ENCODE assay signal across 16 cellular contexts in the genomic region with DNA sequence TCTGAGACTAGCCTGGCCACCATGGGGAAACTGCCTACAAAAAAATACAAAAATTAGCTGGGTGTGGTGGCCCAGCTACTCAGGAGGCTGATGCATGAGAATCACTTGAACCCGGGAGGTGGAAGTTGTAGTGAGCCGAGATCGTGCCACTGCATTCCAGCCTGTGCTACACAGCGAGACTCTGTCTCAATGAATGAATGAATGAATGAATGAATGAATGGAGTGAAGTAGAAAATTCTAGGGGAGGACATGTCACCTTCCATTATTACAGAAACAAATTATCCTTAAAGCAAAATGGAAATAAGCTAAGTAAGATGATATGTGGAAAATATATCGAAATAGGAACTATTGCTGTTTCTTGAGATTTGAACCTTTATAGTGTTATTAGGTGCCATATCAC.
"Had no signal": no experiment of that assay in that cellular context is flagged by ENCODE, and none has a peak within 500 bp of the region (broad histone marks: within the 10 kb centered on the region; RNA-seq: fewer than 3 reads in every experiment).

No MANE protein-coding gene starts in this region.

- H3K27me3 ChIP-seq: sigmoid colon, spleen, stomach, testis, upper lobe of right lung had no signal

- H3K27ac Mint-ChIP-seq: activated T-helper 1 cell treated with anti-CD3 and anti-CD28 coated beads, Interleukin-12 subunit alpha, Interleukin-12 subunit beta, Interleukin-2, Interleukin-4 antibody, amounts not matched to agents 30 ng/mL and 10 ng/mL and 1 ng/mL, durations not matched to agents 14 hours and 24 hours and 36 hours; immature natural killer cell had no signal

- H3K27me3 Mint-ChIP-seq: activated CD4-positive, alpha-beta T cell treated with anti-CD3 and anti-CD28 coated beads for 36 hours; activated CD8-positive, alpha-beta T cell treated with anti-CD3 and anti-CD28 coated beads for 36 hours had no signal

- ATAC-seq: activated CD4-positive, alpha-beta T cell treated with anti-CD3 and anti-CD28 coated beads for 36 hours; activated CD8-positive, alpha-beta T cell treated with anti-CD3 and anti-CD28 coated beads for 36 hours; upper lobe of right lung had no signal

- H3K9me3 ChIP-seq: sigmoid colon, spleen, stomach, testis, upper lobe of right lung had no signal

- H3K27ac ChIP-seq: epithelial cell of prostate, sigmoid colon, spleen, stomach, testis, upper lobe of right lung, WERI-Rb-1 had no signal

- H3K4me3 ChIP-seq: sigmoid colon, stomach, testis, upper lobe of right lung had no signal

- H3K9me3 Mint-ChIP-seq: activated CD8-positive, alpha-beta T cell treated with anti-CD3 and anti-CD28 coated beads for 36 hours; activated T-helper 1 cell treated with anti-CD3 and anti-CD28 coated beads, Interleukin-12 subunit alpha, Interleukin-12 subunit beta, Interleukin-2, Interleukin-4 antibody, amounts not matched to agents 30 ng/mL and 10 ng/mL and 1 ng/mL, durations not matched to agents 14 hours and 24 hours and 36 hours; immature natural killer cell; neural crest cell had no signal

- DNase-seq: activated CD4-positive, alpha-beta T cell treated with anti-CD3 and anti-CD28 coated beads for 36 hours; activated CD8-positive, alpha-beta T cell treated with anti-CD3 and anti-CD28 coated beads for 36 hours; activated naive CD4-positive, alpha-beta T cell; aorta; dermis blood vessel endothelial cell; head of caudate nucleus; immature natural killer cell; sigmoid colon; spleen; stomach; testis; upper lobe of right lung; WERI-Rb-1 had no signal
